ENCODE assay signal across 9 cellular contexts in the genomic region with DNA sequence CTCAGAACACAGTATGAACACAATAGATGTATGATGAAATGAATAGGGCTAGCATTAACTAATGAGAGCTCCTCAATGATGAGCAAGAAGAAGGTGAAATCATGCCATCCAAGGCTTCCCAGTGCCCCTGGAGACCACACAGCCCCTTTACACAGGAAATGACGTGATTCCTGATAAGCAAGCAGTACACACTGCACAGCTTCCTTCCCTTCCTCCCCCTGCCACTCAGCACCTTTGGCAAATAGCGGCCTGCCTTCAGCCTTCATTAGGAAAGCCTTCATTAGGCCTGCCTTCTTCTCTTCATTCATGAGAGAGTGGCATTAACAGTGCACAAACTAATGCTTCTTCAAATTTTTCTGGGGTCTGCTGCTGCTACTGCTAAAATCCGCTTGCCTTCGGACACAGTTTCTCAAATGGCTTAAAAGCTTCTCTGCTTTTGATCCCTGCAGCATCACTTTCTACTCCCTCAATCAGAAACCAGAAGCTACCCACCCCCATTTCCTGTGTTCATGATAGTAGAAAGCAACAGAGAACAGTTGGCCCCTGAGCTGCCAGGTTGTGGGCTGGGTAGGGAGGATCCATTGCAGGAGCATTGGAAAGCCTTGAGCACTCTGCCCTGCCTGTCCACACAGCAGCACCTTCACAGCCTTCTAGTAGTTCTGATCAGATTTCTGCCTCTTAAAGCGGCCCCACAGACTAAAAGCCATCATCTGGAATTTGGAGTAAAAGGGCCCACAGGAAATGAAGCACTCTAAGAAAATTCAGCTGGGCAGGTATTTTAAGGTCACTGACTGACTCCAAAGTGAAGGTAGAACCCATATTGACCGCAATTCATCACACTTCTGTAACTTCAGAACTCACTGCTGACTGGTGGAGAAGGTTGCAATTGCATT.
DNase-seq lines count a peak whose midpoint lies in the region; ATAC-seq, FAIRE-seq and TF ChIP-seq lines count a peak whose summit lies in the region.
"Had no signal": no experiment of that assay in that cellular context is flagged by ENCODE, and none has a peak within 500 bp of the region (broad histone marks: within the 10 kb centered on the region; RNA-seq: fewer than 3 reads in every experiment).

No MANE protein-coding gene starts in this region.

- peak; percentile 30 for TF ChIP-seq CTCF in MM.1S (IDR thresholded peaks at IDR 0.05; ENCODE audit: low read length)
- no peak for TF ChIP-seq CTCF in type B pancreatic cell (conservative IDR thresholded peaks at IDR 0.05)

- H3K27me3 ChIP-seq in MM.1S (replicated peaks; ENCODE audit: insufficient read depth, low read length): no peaks in the 10 kb centered on the region

- no peaks in the 10 kb centered on the region for H3K36me3 Mint-ChIP-seq in activated naive CD4-positive, alpha-beta T cell treated with anti-CD3 and anti-CD28 coated beads, Interleukin-2, amount 50 U/mL, for 72 hours
- H3K36me3 Mint-ChIP-seq in type B pancreatic cell: no peaks in the 10 kb centered on the region

- peak; percentile 82 for ATAC-seq in GM21619 (IDR thresholded peaks at IDR 0.05; ENCODE audit: unreplicated experiment)
- ATAC-seq in activated naive CD4-positive, alpha-beta T cell treated with anti-CD3 and anti-CD28 coated beads, Interleukin-2, amount 50 U/mL, for 72 hours: peak; percentile 87 to 88
- ATAC-seq: Panc1 had no signal

- TF ChIP-seq POLR2A in GM12891 (IDR thresholded peaks at IDR 0.05; ENCODE audit: low read depth, low read length): peak; percentile 39; the same call in 1 of the 2 replicates

- peaks cover 18% of the 10 kb centered on the region for H3K4me1 ChIP-seq in MM.1S (ENCODE audit: low read length)

- H3K36me3 ChIP-seq in MM.1S (replicated peaks; ENCODE audit: insufficient read depth, low read length): no peaks in the 10 kb centered on the region

- peak overlapping the region; percentile 23; the same call in 1 of the 2 replicates for H3K9ac ChIP-seq in MM.1S (ENCODE audit: low read length)

- no peaks in the 10 kb centered on the region for H3K9me3 ChIP-seq in MM.1S (replicated peaks; ENCODE audit: insufficient read depth, low read length)

- H3K9me2 ChIP-seq in MM.1S (replicated peaks; ENCODE audit: insufficient read depth, low read length): no peaks in the 10 kb centered on the region

- H3K27me3 Mint-ChIP-seq in type B pancreatic cell: peaks cover 7% of the 10 kb centered on the region

- H3K4me1 Mint-ChIP-seq in type B pancreatic cell (ENCODE audit: unreplicated experiment): peaks cover 12% of the 10 kb centered on the region

- FAIRE-seq in GM12891 (lab: Jason Lieb, UNC): peak; percentile 74

- peak overlapping the region; percentile 79 for H3K4me2 ChIP-seq in MM.1S (ENCODE audit: low read depth, low read length)

- H3F3A ChIP-seq in MM.1S (ENCODE audit: insufficient read depth, low read length): peaks cover 17% of the 10 kb centered on the region

- H3K79me2 ChIP-seq in MM.1S (ENCODE audit: low read length): no peaks in the 10 kb centered on the region

- H3K27ac ChIP-seq in MM.1S (ENCODE audit: low read length): peak overlapping the region; percentile 65; the same call in 1 of the 2 replicates

- H3K27ac Mint-ChIP-seq in activated naive CD4-positive, alpha-beta T cell treated with anti-CD3 and anti-CD28 coated beads, Interleukin-2, amount 50 U/mL, for 72 hours: peak overlapping the region; percentile 88 to 90
- H3K27ac Mint-ChIP-seq in type B pancreatic cell: no peak overlapping the region

- H2AFZ ChIP-seq in MM.1S (ENCODE audit: low read length): peak overlapping the region; percentile 28

- no peak overlapping the region for H3K4me3 Mint-ChIP-seq in type B pancreatic cell

- no peaks in the 10 kb centered on the region for H4K20me1 ChIP-seq in MM.1S (ENCODE audit: insufficient read depth, low read length)

- H3K4me3 ChIP-seq in MM.1S (ENCODE audit: low read length): peak overlapping the region; percentile 46

- no peaks in the 10 kb centered on the region for H3K9me3 Mint-ChIP-seq in activated naive CD4-positive, alpha-beta T cell treated with anti-CD3 and anti-CD28 coated beads, Interleukin-2, amount 50 U/mL, for 72 hours
- H3K9me3 Mint-ChIP-seq in type B pancreatic cell: no peaks in the 10 kb centered on the region

- DNase-seq in GM12891 (ENCODE audit: insufficient read length, low spot score) (peak; percentile 36), MM.1S (peak; percentile 89), kidney glomerular epithelial cell (lab: John Stamatoyannopoulos, UW) (no peak), NCI-H1930 (lab: John Stamatoyannopoulos, UW) (no peak), type B pancreatic cell (ENCODE audit: extremely low spot score, unreplicated experiment) (no peak)
- peak; percentile 45 to 58 for DNase-seq in activated naive CD4-positive, alpha-beta T cell treated with anti-CD3 and anti-CD28 coated beads, Interleukin-2, amount 50 U/mL, for 72 hours (ENCODE audit: low spot score in 2 of 2)
- DNase-seq in stimulated activated CD4-positive, alpha-beta T cell treated with anti-CD3 and anti-CD28 coated beads, Interleukin-1b, Interleukin-23, amount 100 ng/mL, for 48 hours: peak; percentile 47

TF ChIP-seq in GM12891, 5 proteins besides CTCF, POLR2A, EP300 and RAD21:
- TF ChIP-seq SPI1 (IDR thresholded peaks at IDR 0.05; ENCODE audit: low read depth, low read length) (no peak), TAF1 (IDR thresholded peaks at IDR 0.05; ENCODE audit: low read depth, low read length) (0 out of 2 replicates have a peak, but pooled peaks have one; percentile 9)

Comparison
In these comparisons a context has a peak if more than half of its experiments do, and no peak if none do; other contexts are left out.
1. DNase-seq: peak in GM12891 (single experiment), MM.1S (single experiment), activated naive CD4-positive, alpha-beta T cell treated with anti-CD3 and anti-CD28 coated beads, Interleukin-2, amount 50 U/mL, for 72 hours (2 of 2) and stimulated activated CD4-positive, alpha-beta T cell treated with anti-CD3 and anti-CD28 coated beads, Interleukin-1b, Interleukin-23, amount 100 ng/mL, for 48 hours (single experiment); none in kidney glomerular epithelial cell (single experiment), NCI-H1930 (0 of 2) and type B pancreatic cell (single experiment).